Comparison of ENCODE assay signal across 28 cellular contexts in the genomic region with DNA sequence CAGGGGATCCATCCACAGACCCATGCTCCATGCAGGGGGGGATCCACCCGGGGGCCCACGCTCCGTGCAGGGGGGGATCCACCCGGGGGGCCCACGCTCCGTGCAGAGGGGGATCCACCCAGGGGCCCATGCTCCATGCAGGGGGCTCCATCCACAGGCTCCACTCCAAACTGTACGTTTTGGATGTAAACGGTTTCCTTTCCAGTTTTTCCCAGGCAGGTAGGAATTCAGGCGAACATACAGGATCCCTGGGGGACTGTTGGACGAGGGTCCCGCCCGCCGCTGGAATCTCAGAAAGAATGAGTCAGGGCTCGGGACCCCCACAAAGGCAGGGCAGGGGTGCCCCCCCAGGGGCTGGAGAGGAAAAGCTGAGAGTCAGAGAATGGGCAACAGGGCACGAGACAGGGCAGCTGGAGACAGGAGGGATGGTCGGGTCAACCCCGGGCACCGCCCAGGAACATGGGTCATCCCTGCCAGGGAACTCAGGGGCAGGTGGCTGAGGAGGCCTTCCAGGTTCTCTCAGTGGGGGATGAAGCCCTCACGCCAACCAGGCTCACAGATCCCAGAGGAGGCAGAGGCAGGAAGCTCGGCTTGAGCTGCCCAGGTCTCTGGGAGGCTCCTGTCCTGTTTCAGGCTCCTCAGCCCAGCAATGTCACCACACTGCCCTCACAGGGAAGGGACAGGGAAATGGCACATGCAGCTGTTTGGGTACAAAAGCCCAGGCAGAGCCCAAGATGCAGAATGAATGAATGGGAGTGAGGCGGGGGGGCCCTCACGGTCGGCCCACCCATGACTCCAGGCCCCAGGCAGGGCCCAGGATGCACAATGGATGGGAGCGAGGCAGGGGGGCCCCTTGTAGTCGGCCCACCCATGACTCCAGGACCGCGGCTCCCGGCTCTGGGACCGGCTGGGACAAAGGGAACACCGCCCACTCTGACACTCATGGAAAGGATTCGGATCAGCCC.
DNase-seq lines count a peak whose midpoint lies in the region; ATAC-seq and TF ChIP-seq lines count a peak whose summit lies in the region.
"Had no signal": no experiment of that assay in that cellular context is flagged by ENCODE, and none has a peak within 500 bp of the region (broad histone marks: within the 10 kb centered on the region; RNA-seq: fewer than 3 reads in every experiment).

No MANE protein-coding gene starts in this region.

- no peak for TF ChIP-seq CTCF in MM.1S (IDR thresholded peaks at IDR 0.05; ENCODE audit: low read length)

- H3K36me3 ChIP-seq in neuronal stem cell (replicated peaks in 1 of 2; ENCODE audit: control insufficient read depth in 2 of 2, insufficient read depth in 2 of 2, low read length in 2 of 2): no peaks in the 10 kb centered on the region
- no peaks in the 10 kb centered on the region for H3K36me3 ChIP-seq in MM.1S (replicated peaks; ENCODE audit: insufficient read depth, low read length)
- H3K36me3 ChIP-seq: esophagus muscularis mucosa, right lobe of liver, tibial artery had no signal

- peaks cover 0 to 41% of the 10 kb centered on the region in 2 donors for H3K4me1 ChIP-seq in neuronal stem cell (ENCODE audit: control insufficient read depth in 2 of 2, insufficient read depth in 1 of 2, low read depth in 1 of 2, low read length in 2 of 2)
- H3K4me1 ChIP-seq in MM.1S (ENCODE audit: low read length): no peaks in the 10 kb centered on the region
- H3K4me1 ChIP-seq: parathyroid adenoma, right lobe of liver had no signal

- peak overlapping the region; percentile 67 for H3K27ac ChIP-seq in neuronal stem cell (replicated peaks; ENCODE audit: low read length)
- H3K27ac ChIP-seq in MM.1S (ENCODE audit: low read length): no peak overlapping the region
- H3K27ac ChIP-seq: 22Rv1, body of pancreas, esophagus muscularis mucosa, parathyroid adenoma, right lobe of liver, RWPE1, SK-N-MC, tibial artery had no signal

- H3K27me3 ChIP-seq in neuronal stem cell (ENCODE audit: control insufficient read depth in 3 of 3, insufficient read depth in 3 of 3, low read depth in 1 of 3, low read length in 3 of 3): peaks cover 0 to 44% (median 2%) of the 10 kb centered on the region in 3 experiments
- H3K27me3 ChIP-seq in MM.1S (replicated peaks; ENCODE audit: insufficient read depth, low read length): no peaks in the 10 kb centered on the region
- H3K27me3 ChIP-seq: body of pancreas, right lobe of liver had no signal

- H2AFZ ChIP-seq in neuronal stem cell (ENCODE audit: low read length) (no peak overlapping the region), MM.1S (ENCODE audit: low read length) (no peak overlapping the region)
- H2AFZ ChIP-seq: parathyroid adenoma had no signal

- H2BK15ac ChIP-seq in neuronal stem cell (ENCODE audit: low read length): peak overlapping the region; percentile 18

- no peaks in the 10 kb centered on the region for H3K9me2 ChIP-seq in MM.1S (replicated peaks; ENCODE audit: insufficient read depth, low read length)

- peaks cover 66% of the 10 kb centered on the region for H3K79me2 ChIP-seq in MM.1S (ENCODE audit: low read length)
- H3K79me2 ChIP-seq: parathyroid adenoma had no signal

- H3K23ac ChIP-seq in neuronal stem cell (ENCODE audit: low read depth, low read length, poor library complexity): no peak overlapping the region

- H3K79me1 ChIP-seq in neuronal stem cell (ENCODE audit: low read depth, low read length): no peaks in the 10 kb centered on the region

- ATAC-seq in HG03139 (IDR thresholded peaks at IDR 0.05; ENCODE audit: unreplicated experiment): no peak
- ATAC-seq in GM21515 (IDR thresholded peaks at IDR 0.05; ENCODE audit: unreplicated experiment): no peak
- ATAC-seq: activated CD8-positive, alpha-beta T cell treated with anti-CD3 and anti-CD28 coated beads, Interleukin-2, amount 10 ng/mL, durations not matched to agents 7 days and 5 days; body of pancreas; right lobe of liver had no signal

- H3K9ac ChIP-seq in neuronal stem cell (ENCODE audit: low read depth, low read length, poor library complexity): no peak overlapping the region
- H3K9ac ChIP-seq in MM.1S (ENCODE audit: low read length): no peak overlapping the region
- H3K9ac ChIP-seq: parathyroid adenoma had no signal

- H4K91ac ChIP-seq in neuronal stem cell (ENCODE audit: low read depth, low read length, poor library complexity): no peak overlapping the region

- H4K8ac ChIP-seq in neuronal stem cell (ENCODE audit: low read depth, low read length): no peak overlapping the region

- H3K18ac ChIP-seq in neuronal stem cell (ENCODE audit: low read length): peak overlapping the region; percentile 81

- H4K20me1 ChIP-seq in MM.1S (ENCODE audit: insufficient read depth, low read length): no peaks in the 10 kb centered on the region

- no peaks in the 10 kb centered on the region for H3F3A ChIP-seq in MM.1S (ENCODE audit: insufficient read depth, low read length)

- H2AK5ac ChIP-seq in neuronal stem cell (ENCODE audit: low read depth, low read length): peak overlapping the region; percentile 2

- H3K14ac ChIP-seq in neuronal stem cell (ENCODE audit: low read length): peak overlapping the region; percentile 17

- H3K9me3 ChIP-seq in neuronal stem cell (replicated peaks in 1 of 2; ENCODE audit: control insufficient read depth in 2 of 2, insufficient read depth in 1 of 2, low read depth in 1 of 2, low read length in 2 of 2): no peaks in the 10 kb centered on the region
- H3K9me3 ChIP-seq in MM.1S (replicated peaks; ENCODE audit: insufficient read depth, low read length): no peaks in the 10 kb centered on the region
- H3K9me3 ChIP-seq: body of pancreas, esophagus muscularis mucosa, right lobe of liver, tibial artery had no signal

- no peak overlapping the region for H2BK120ac ChIP-seq in neuronal stem cell (ENCODE audit: low read depth, low read length)

- no peak overlapping the region for H2BK5ac ChIP-seq in neuronal stem cell (ENCODE audit: low read length)

- H3K4me2 ChIP-seq in neuronal stem cell (ENCODE audit: insufficient read depth, low read length, poor library complexity, severe bottlenecking) (peak overlapping the region; percentile 39), MM.1S (ENCODE audit: low read depth, low read length) (no peak overlapping the region)

- no peak overlapping the region for H3K4ac ChIP-seq in neuronal stem cell (ENCODE audit: low read length)

- H3K4me3 ChIP-seq in neuronal stem cell (ENCODE audit: low read length in 2 of 2): no peak overlapping the region
- no peak overlapping the region for H3K4me3 ChIP-seq in MM.1S (ENCODE audit: low read length)
- H3K4me3 ChIP-seq: body of pancreas, esophagus muscularis mucosa, right lobe of liver, SK-N-MC, tibial artery had no signal

- no peak overlapping the region for H2BK12ac ChIP-seq in neuronal stem cell (ENCODE audit: low read length)

- in situ Hi-C loops in G401 (cut with HindIII; ENCODE audit: low sequenced_read_pairs): no loop called here

- WGBS in neuronal stem cell (ENCODE audit: extremely low coverage in 2 of 2, insufficient read length in 2 of 2, insufficient replicate concordance in 1 of 2), 2 donors: no CpG with 5 or more reads among the region's 31 CpGs

- DNase-seq in NCI-H510A treated with DMSO at 0.1 percent for 48 hours (lab: John Stamatoyannopoulos, UW) (peak; percentile 3), NCI-H510A (lab: John Stamatoyannopoulos, UW) (no peak), G401 (ENCODE audit: low spot score) (peak; percentile 54), cerebellar cortex (ENCODE audit: low spot score) (peak; percentile 77), neuronal stem cell (ENCODE audit: low spot score) (peak; percentile 53), MM.1S (no peak)
- DNase-seq: activated CD4-positive, CD25-positive, alpha-beta regulatory T cell treated with anti-CD3 and anti-CD28 coated beads, Interleukin-2, amount 50 U/mL, for 72 hours; activated CD8-positive, alpha-beta T cell treated with anti-CD3 and anti-CD28 coated beads, Interleukin-2, amount 10 ng/mL, durations not matched to agents 7 days and 5 days; activated naive CD4-positive, alpha-beta T cell treated with anti-CD3 and anti-CD28 coated beads for 36 hours; body of pancreas; DMS53; foreskin fibroblast; Kasumi-1; NCI-H146; NCI-H2107; NCI-H345; NCI-H82; stimulated activated CD8-positive, alpha-beta memory T cell treated with anti-CD3 and anti-CD28 coated beads, Interleukin-4, amount 100 ng/mL, for 48 hours; T-helper 1 cell had no signal

Comparison
In these comparisons a context has a peak if more than half of its experiments do, and no peak if none do; other contexts are left out.
1. DNase-seq: peak in NCI-H510A treated with DMSO at 0.1 percent for 48 hours (single experiment), G401 (single experiment), cerebellar cortex (single experiment) and neuronal stem cell (single experiment); none in NCI-H510A (single experiment) and MM.1S (single experiment).